ENCODE assay signal across 1 cellular context in genomic region chr11:27506200-27507182, GRCh38.
A peak's percentile ranks its signal among the peaks of the same experiment; 100 is the strongest.
TF ChIP-seq lines count a peak whose summit lies in the region.

LIN7C (minus strand) TSS chr11:27506769; CDS start chr11:27506752, 17 bp downstream.

TF ChIP-seq in K562, 482 proteins besides CTCF, POLR2A, EP300 and RAD21 (continued from another document and continues in another):
- TF ChIP-seq HBP1 (CRISPR knock-in tag; IDR thresholded peaks at IDR 0.05), result 0 out of 2 replicates have a peak, but pooled peaks have one; percentile 7
- 0 out of 2 replicates have a peak, but pooled peaks have one; percentile 52 for TF ChIP-seq ZNF12 (CRISPR knock-in tag; IDR thresholded peaks at IDR 0.05)
- no peak for TF ChIP-seq E4F1 (CRISPR knock-in tag; IDR thresholded peaks at IDR 0.05; ENCODE audit: borderline replicate concordance)
- TF ChIP-seq SNAPC5 (CRISPR knock-in tag; IDR thresholded peaks at IDR 0.05), result no peak
- no peak for TF ChIP-seq GTF3C2 (IDR thresholded peaks at IDR 0.05; ENCODE audit: borderline replicate concordance, extremely low read depth, insufficient read length)
- TF ChIP-seq SMARCE1 (IDR thresholded peaks at IDR 0.05), result 0 out of 2 replicates have a peak, but pooled peaks have one; percentile 9
- no peak for TF ChIP-seq SNRNP70 (optimal IDR thresholded peaks at IDR 0.05; ENCODE audit: low read depth, low read length)
- TF ChIP-seq DIDO1 (tag; IDR thresholded peaks at IDR 0.05; ENCODE audit: low read depth), result no peak
- TF ChIP-seq ZEB2 (IDR thresholded peaks at IDR 0.05), result 0 out of 2 replicates have a peak, but pooled peaks have one; percentile 25
- TF ChIP-seq FOS (IDR thresholded peaks at IDR 0.05; ENCODE audit: extremely low read depth, insufficient read length), result no peak
- no peak for TF ChIP-seq SREBF2 (CRISPR knock-in tag; IDR thresholded peaks at IDR 0.05)
- peak; percentile 27; the same call in 1 of the 2 replicates for TF ChIP-seq ZNF24 (IDR thresholded peaks at IDR 0.05)
- TF ChIP-seq ZNF696 (CRISPR knock-in tag; conservative IDR thresholded peaks at IDR 0.05), result no peak
- no peak for TF ChIP-seq KAT7 (CRISPR knock-in tag; IDR thresholded peaks at IDR 0.05; ENCODE audit: borderline replicate concordance)
- TF ChIP-seq CHD2 (IDR thresholded peaks at IDR 0.05; ENCODE audit: low read depth, low read length), result peak; percentile 98
- TF ChIP-seq THRAP3 (IDR thresholded peaks at IDR 0.05; ENCODE audit: borderline replicate concordance), result no peak
- no peak for TF ChIP-seq ZNF398 (CRISPR knock-in tag; IDR thresholded peaks at IDR 0.05)
- peak; percentile 46 for TF ChIP-seq SMAD1 (IDR thresholded peaks at IDR 0.05; ENCODE audit: low read depth, low read length, partially characterized antibody)
- TF ChIP-seq CREB3L1 (IDR thresholded peaks at IDR 0.05; ENCODE audit: borderline replicate concordance, low read depth), result peak; percentile 76
- TF ChIP-seq ZSCAN29 (IDR thresholded peaks at IDR 0.05), result no peak
- TF ChIP-seq GTF2F1 (IDR thresholded peaks at IDR 0.05; ENCODE audit: low read depth, low read length), result 0 out of 2 replicates have a peak, but pooled peaks have one; percentile 71
- no peak for TF ChIP-seq POLR3G (IDR thresholded peaks at IDR 0.05; ENCODE audit: extremely low read depth, insufficient read length, insufficient replicate concordance)
- no peak for TF ChIP-seq ZNF830 (CRISPR knock-in tag; IDR thresholded peaks at IDR 0.05)
- no peak for TF ChIP-seq PTBP1 (IDR thresholded peaks at IDR 0.05; ENCODE audit: low read depth, low read length)
- TF ChIP-seq ZBTB8A (IDR thresholded peaks at IDR 0.05; ENCODE audit: partially characterized antibody), result no peak
- no peak for TF ChIP-seq HDAC2 (IDR thresholded peaks at IDR 0.05)
- no peak for TF ChIP-seq ZC3H11A (IDR thresholded peaks at IDR 0.05; ENCODE audit: low read depth, low read length)
- no peak for TF ChIP-seq RNF219 (CRISPR knock-in tag; IDR thresholded peaks at IDR 0.05)
- TF ChIP-seq HDAC6 (IDR thresholded peaks at IDR 0.05; ENCODE audit: low read depth, low read length), result no peak
- no peak for TF ChIP-seq HINFP (tag; conservative IDR thresholded peaks at IDR 0.05; ENCODE audit: low read depth)
- TF ChIP-seq MTA2 (IDR thresholded peaks at IDR 0.05; ENCODE audit: low read depth), result no peak
- 0 out of 2 replicates have a peak, but pooled peaks have one; percentile 20 for TF ChIP-seq SMAD4 (CRISPR knock-in tag; conservative IDR thresholded peaks at IDR 0.05)
- TF ChIP-seq CBX1 (IDR thresholded peaks at IDR 0.05; ENCODE audit: low read depth), result peak; percentile 95
- TF ChIP-seq PHF20 (IDR thresholded peaks at IDR 0.05; ENCODE audit: partially characterized antibody), result peak; percentile 85
- TF ChIP-seq PATZ1 (CRISPR knock-in tag; IDR thresholded peaks at IDR 0.05; ENCODE audit: borderline replicate concordance), result no peak
- no peak for TF ChIP-seq ZBTB9 (CRISPR knock-in tag; IDR thresholded peaks at IDR 0.05)
- TF ChIP-seq TAF15 (IDR thresholded peaks at IDR 0.05; ENCODE audit: low read depth, low read length), result no peak
- no peak for TF ChIP-seq RBM15 (IDR thresholded peaks at IDR 0.05; ENCODE audit: insufficient read depth, low read length)
- TF ChIP-seq FOXJ3 (CRISPR knock-in tag; IDR thresholded peaks at IDR 0.05), result no peak
- TF ChIP-seq ZNF785 (CRISPR knock-in tag; IDR thresholded peaks at IDR 0.05), result no peak
- no peak for TF ChIP-seq ZNF707 (CRISPR knock-in tag; conservative IDR thresholded peaks at IDR 0.05)
- 0 out of 2 replicates have a peak, but pooled peaks have one; percentile 48 for TF ChIP-seq ZNF740 (CRISPR knock-in tag; IDR thresholded peaks at IDR 0.05)
- TF ChIP-seq ZNF740 (tag; IDR thresholded peaks at IDR 0.05), result no peak
